ENCODE assay signal across 11 cellular contexts in genomic region chr13:36130168-36130541, GRCh38. TPM values are rescaled to one million over a fixed set of nuclear protein-coding genes. Genes with fewer than 3 reads are reported as not detected.
A peak's percentile ranks its signal among the peaks of the same experiment; 100 is the strongest.
DNase-seq lines count a peak whose midpoint lies in the region; ATAC-seq and TF ChIP-seq lines count a peak whose summit lies in the region.
"Had no signal": no experiment of that assay in that cellular context is flagged by ENCODE, and none has a peak within 500 bp of the region (broad histone marks: within the 10 kb centered on the region; RNA-seq: fewer than 3 reads in every experiment).

No MANE protein-coding gene starts in this region.

- no peaks in the 10 kb centered on the region for H3K4me1 ChIP-seq in GM23248 (ENCODE audit: insufficient read depth)
- no peaks in the 10 kb centered on the region for H3K4me1 ChIP-seq in Peyer's patch
- no peaks in the 10 kb centered on the region for H3K4me1 ChIP-seq in prostate gland (replicated peaks)

- H3K36me3 ChIP-seq in GM23248 (ENCODE audit: low read depth) (no peaks in the 10 kb centered on the region), Peyer's patch (no peaks in the 10 kb centered on the region), prostate gland (no peaks in the 10 kb centered on the region)
- H3K36me3 ChIP-seq: upper lobe of left lung had no signal

- H3K4me3 ChIP-seq in GM23248 (peak overlapping the region; percentile 64), Peyer's patch (peak overlapping the region; percentile 18 to 48 (median 42)), fibroblast of villous mesenchyme (ENCODE audit: low read depth, low read length) (peak overlapping the region; percentile 26), prostate gland (peak overlapping the region; percentile 39 to 50)

- WGBS in GM23248 (ENCODE audit: low coverage in 1 of 2, low lambda C conversion rate in 2 of 2, missing lambda C conversion rate in 2 of 2), 2 experiments = 3 to 4% methylated on average over 13 of the region's 13 CpGs
- 10% methylated on average over 13 of the region's 13 CpGs for WGBS in prostate gland

- H3K27ac Mint-ChIP-seq in activated naive CD4-positive, alpha-beta T cell treated with anti-CD3 and anti-CD28 coated beads, Interleukin-2, amount 50 U/mL, for 72 hours = no peak overlapping the region

- TF ChIP-seq CTCF in Peyer's patch (IDR thresholded peaks at IDR 0.05) = no peak
- no peak for TF ChIP-seq CTCF in fibroblast of villous mesenchyme (IDR thresholded peaks at IDR 0.05; ENCODE audit: insufficient read depth, low read depth, low read length)
- TF ChIP-seq CTCF in prostate gland (IDR thresholded peaks at IDR 0.05) = no peak

- H3K27ac ChIP-seq in GM23248 (no peak overlapping the region), Peyer's patch (peak overlapping the region in 1 of 4 donors; percentile 31), prostate gland (no peak overlapping the region)
- H3K27ac ChIP-seq: upper lobe of left lung had no signal

- H3K9me3 Mint-ChIP-seq in activated naive CD4-positive, alpha-beta T cell treated with anti-CD3 and anti-CD28 coated beads, Interleukin-2, amount 50 U/mL, for 72 hours = no peaks in the 10 kb centered on the region

- H3K27me3 ChIP-seq in GM23248 (replicated peaks; ENCODE audit: insufficient read depth) = peaks cover 58% of the 10 kb centered on the region
- H3K27me3 ChIP-seq in Peyer's patch = no peaks in the 10 kb centered on the region
- no peaks in the 10 kb centered on the region for H3K27me3 ChIP-seq in prostate gland (replicated peaks; ENCODE audit: insufficient read depth)

- peak overlapping the region; percentile 65 for H3K4me2 ChIP-seq in GM23248 (ENCODE audit: unreplicated experiment)

- intact Hi-C loops in prostate gland (cut with DNase I) = loop anchor here (5.0 kb wide), 1 partner anchor 68 kb away; no protein-coding TSS in a partner anchor

- ATAC-seq in activated naive CD4-positive, alpha-beta T cell treated with anti-CD3 and anti-CD28 coated beads, Interleukin-2, amount 50 U/mL, for 72 hours = no peak
- no peak for ATAC-seq in GM21528 (IDR thresholded peaks at IDR 0.05; ENCODE audit: low FRiP score, unreplicated experiment)

- no peaks in the 10 kb centered on the region for H3K9me2 ChIP-seq in GM23248 (ENCODE audit: insufficient read depth)

- no peaks in the 10 kb centered on the region for H3K79me2 ChIP-seq in GM23248 (ENCODE audit: insufficient read depth)

- in situ Hi-C loops in GM23248 (cut with MboI) = no loop called here

- no peaks in the 10 kb centered on the region for H3F3A ChIP-seq in GM23248 (ENCODE audit: insufficient read depth)

- DNase-seq in GM23248 = no peak
- DNase-seq in Peyer's patch = no peak
- no peak for DNase-seq in fibroblast of villous mesenchyme (ENCODE audit: low read depth)
- no peak for DNase-seq in prostate gland (ENCODE audit: low spot score)
- no peak for DNase-seq in SW480 (ENCODE audit: low spot score)
- DNase-seq in activated naive CD4-positive, alpha-beta T cell treated with anti-CD3 and anti-CD28 coated beads, Interleukin-2, amount 50 U/mL, for 72 hours (ENCODE audit: low spot score in 2 of 2) = no peak
- no peak for DNase-seq in activated T-cell treated with anti-CD3 and anti-CD28 coated beads, Interleukin-2, amount 50 U/mL, for 1 hour
- DNase-seq: activated CD4-positive, alpha-beta T cell treated with anti-CD3 and anti-CD28 coated beads, Interleukin-2, amount 50 U/mL, for 1 hour; DND-41 had no signal

- TF ChIP-seq POLR2A in Peyer's patch (IDR thresholded peaks at IDR 0.05) (no peak), prostate gland (IDR thresholded peaks at IDR 0.05) (no peak)

- no peaks in the 10 kb centered on the region for H4K20me1 ChIP-seq in GM23248 (ENCODE audit: insufficient read depth)

- H2AFZ ChIP-seq in GM23248 = peak overlapping the region; percentile 58

- H3K9me3 ChIP-seq in GM23248 (ENCODE audit: low read depth) (no peaks in the 10 kb centered on the region), Peyer's patch (no peaks in the 10 kb centered on the region), prostate gland (no peaks in the 10 kb centered on the region)
- H3K9me3 ChIP-seq: upper lobe of left lung had no signal

- H3K9ac ChIP-seq in GM23248 = no peak overlapping the region

- peaks cover 0 to 4% of the 10 kb centered on the region in 2 donors for H3K36me3 Mint-ChIP-seq in activated naive CD4-positive, alpha-beta T cell treated with anti-CD3 and anti-CD28 coated beads, Interleukin-2, amount 50 U/mL, for 72 hours

RNA-seq across cellular contexts. Expression of gene DCLK1, which starts 1.0 kb away (rescaled TPM):
- 0.25 and 0.65 TPM in 2 replicates for total RNA-seq in GM23248 (2014; rRNA removed; shearing (Covaris generic))
- polyA plus RNA-seq in GM23248 (2016; fragmentation: Nextera tagmentation; extraction: Ambion mirVana) = 0.34 and 0.48 TPM in 2 replicates
- total RNA-seq in Peyer's patch = 10 to 100 TPM in 2 of 4 donors, 1 to 10 TPM in 2; 3.7 to 23.1 (median 9.1) TPM
- 0.86 and 2.3 TPM in 2 replicates for total RNA-seq in fibroblast of villous mesenchyme
- 1 to 10 TPM; 3.8 to 3.9 TPM for total RNA-seq in prostate gland
- total RNA-seq in activated naive CD4-positive, alpha-beta T cell treated with anti-CD3 and anti-CD28 coated beads, Interleukin-2, amount 50 U/mL, for 72 hours = not detected
